Comparison of ENCODE assay signal across 8 cellular contexts in the genomic region with DNA sequence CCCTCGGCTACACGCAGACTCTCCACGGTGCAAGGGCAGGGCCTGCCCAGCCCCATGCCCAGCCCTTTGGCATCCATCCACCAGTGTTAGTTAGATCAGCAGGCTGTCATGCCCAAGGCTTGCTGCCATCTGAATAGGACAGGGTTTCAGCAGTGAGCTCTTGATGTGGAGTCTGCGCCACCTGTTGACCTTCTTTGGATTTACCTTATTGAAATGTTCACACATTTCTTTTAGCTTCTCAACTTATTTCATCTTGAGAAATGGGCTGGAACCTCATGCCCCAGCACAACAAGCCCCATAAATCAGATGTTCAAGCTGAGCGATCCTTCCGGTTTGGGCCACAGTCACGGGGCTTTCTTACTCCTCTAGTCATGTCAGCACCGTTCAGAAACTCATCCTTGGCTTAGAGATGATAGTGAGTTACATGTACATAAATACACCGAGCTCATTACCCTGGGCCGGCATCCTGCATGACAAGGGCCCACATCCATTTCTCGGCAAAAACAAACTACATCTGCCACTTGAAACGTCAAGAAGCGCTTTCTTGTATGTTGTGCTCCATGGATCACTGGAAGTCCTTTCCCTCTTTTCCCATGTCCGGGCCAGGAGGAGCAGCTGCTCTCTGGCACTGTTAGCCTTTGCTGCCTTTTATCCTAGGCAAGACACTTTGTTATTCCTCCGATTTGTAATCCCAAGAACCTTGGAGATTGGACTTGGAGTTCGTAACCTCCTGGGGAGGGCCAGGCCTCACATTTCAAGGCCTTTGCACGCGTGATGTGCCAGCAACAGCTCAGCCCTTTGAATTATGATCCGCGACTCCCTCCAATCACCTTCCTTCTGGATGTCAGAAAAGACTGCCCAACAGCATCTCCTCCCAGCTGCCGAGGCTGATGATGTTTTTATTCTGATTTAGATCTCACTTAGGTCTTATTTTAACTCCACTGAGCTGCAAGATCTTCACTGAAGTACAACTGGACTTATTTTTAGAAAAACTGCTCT.
DNase-seq lines count a peak whose midpoint lies in the region; ATAC-seq and TF ChIP-seq lines count a peak whose summit lies in the region.

No MANE protein-coding gene starts in this region.

- TF ChIP-seq RAD21 in SK-N-SH (IDR thresholded peaks at IDR 0.05; ENCODE audit: low read length), result peak; percentile 78

- H3K27me3 ChIP-seq in SK-N-SH (ENCODE audit: insufficient read depth), result no peaks in the 10 kb centered on the region

- H3K27me3 Mint-ChIP-seq in activated naive CD8-positive, alpha-beta T cell treated with anti-CD3 and anti-CD28 coated beads, Interleukin-2, amount 50 U/mL, for 24 hours, result no peaks in the 10 kb centered on the region

- H3K36me3 Mint-ChIP-seq in activated naive CD8-positive, alpha-beta T cell treated with anti-CD3 and anti-CD28 coated beads, Interleukin-2, amount 50 U/mL, for 24 hours (ENCODE audit: low read depth), result peaks cover 6% of the 10 kb centered on the region

- H3K9me3 Mint-ChIP-seq in activated naive CD8-positive, alpha-beta T cell treated with anti-CD3 and anti-CD28 coated beads, Interleukin-2, amount 50 U/mL, for 24 hours, result no peaks in the 10 kb centered on the region

- no peak for TF ChIP-seq EP300 in SK-N-SH (IDR thresholded peaks at IDR 0.05; ENCODE audit: borderline replicate concordance in 1 of 2, low read depth in 1 of 2, low read length in 1 of 2)

- CTCF ChIA-PET in SK-N-SH (lab: Yijun Ruan, JAX), result interaction anchor here (0.6 to 10.5 kb wide), 34 partner anchors 8 to 556 kb away, joined by 3 to 234 read pairs (median 3); a partner anchor contains a TSS

- TF ChIP-seq CTCF in LNCaP clone FGC (IDR thresholded peaks at IDR 0.05; ENCODE audit: control insufficient read depth, extremely low read depth, insufficient read depth), result peak; percentile 71
- TF ChIP-seq CTCF in SK-N-SH (IDR thresholded peaks at IDR 0.05), result peak; percentile 52
- no peak for TF ChIP-seq CTCF in omental fat pad (IDR thresholded peaks at IDR 0.05)

- DNase-seq in SIG-M5 treated with dmso at 0.1 percent for 504 hours (lab: John Stamatoyannopoulos, UW; ENCODE audit: unreplicated experiment), result peak; percentile 33
- DNase-seq in SIG-M5 (lab: John Stamatoyannopoulos, UW), result no peak
- DNase-seq in LNCaP clone FGC (ENCODE audit: low read depth), result peak; percentile 95
- peak; percentile 76 for DNase-seq in SK-N-SH
- peak; percentile 38 for DNase-seq in fibroblast of peridontal ligament (ENCODE audit: extremely low read depth)
- no peak for DNase-seq in omental fat pad (ENCODE audit: low spot score)
- no peak for DNase-seq in cortex of kidney (lab: John Stamatoyannopoulos, UW)
- no peak for DNase-seq in activated naive CD8-positive, alpha-beta T cell treated with anti-CD3 and anti-CD28 coated beads, Interleukin-2, amount 50 U/mL, for 24 hours

- no peaks in the 10 kb centered on the region for H3K9me3 ChIP-seq in SK-N-SH

- H3K9ac ChIP-seq in SK-N-SH, result no peak overlapping the region

- H3K4me3 Mint-ChIP-seq in activated naive CD8-positive, alpha-beta T cell treated with anti-CD3 and anti-CD28 coated beads, Interleukin-2, amount 50 U/mL, for 24 hours, result no peak overlapping the region

- peak; percentile 59 for ATAC-seq in omental fat pad (ENCODE audit: low FRiP score)
- ATAC-seq in activated naive CD8-positive, alpha-beta T cell treated with anti-CD3 and anti-CD28 coated beads, Interleukin-2, amount 50 U/mL, for 24 hours, result no peak

- H3K36me3 ChIP-seq in SK-N-SH (replicated peaks in 1 of 2; ENCODE audit: control insufficient read depth in 1 of 2, insufficient read depth in 2 of 2, low read length in 1 of 2), result no peaks in the 10 kb centered on the region

- H3K4me2 ChIP-seq in SK-N-SH, result no peak overlapping the region

- no peaks in the 10 kb centered on the region; a peak in 1 of 4 replicates for H3K4me1 ChIP-seq in SK-N-SH (ENCODE audit: control insufficient read depth in 1 of 2, insufficient read depth in 2 of 2, low read depth in 1 of 2, low read length in 1 of 2)

- no peaks in the 10 kb centered on the region for H3K79me2 ChIP-seq in SK-N-SH (ENCODE audit: insufficient read depth)

- WGBS in SK-N-SH (ENCODE audit: low lambda C conversion rate), result 81% methylated on average over 20 of the region's 21 CpGs

- H3K4me3 ChIP-seq in LNCaP clone FGC (ENCODE audit: low read depth, low read length), result no peak overlapping the region
- H3K4me3 ChIP-seq in SK-N-SH (ENCODE audit: low read depth in 2 of 2, low read length in 1 of 2), result no peak overlapping the region

- no peak overlapping the region for H3K27ac ChIP-seq in SK-N-SH (ENCODE audit: low read depth in 2 of 2, low read length in 1 of 2)

- no peak overlapping the region for H2AFZ ChIP-seq in SK-N-SH (ENCODE audit: low read depth)

- no peak overlapping the region for H3K27ac Mint-ChIP-seq in activated naive CD8-positive, alpha-beta T cell treated with anti-CD3 and anti-CD28 coated beads, Interleukin-2, amount 50 U/mL, for 24 hours

- H3F3A ChIP-seq in SK-N-SH (replicated peaks; ENCODE audit: insufficient read depth), result no peaks in the 10 kb centered on the region

- POLR2A ChIA-PET in SK-N-SH (lab: Yijun Ruan, JAX), result interaction anchor here (1.0 to 1.1 kb wide), 2 partner anchors 92 to 131 kb away, joined by 3 read pairs; a partner anchor contains a TSS

- no peaks in the 10 kb centered on the region for H4K20me1 ChIP-seq in SK-N-SH (ENCODE audit: insufficient read depth)

- no peaks in the 10 kb centered on the region for H3K9me2 ChIP-seq in SK-N-SH

- H3K4me1 Mint-ChIP-seq in activated naive CD8-positive, alpha-beta T cell treated with anti-CD3 and anti-CD28 coated beads, Interleukin-2, amount 50 U/mL, for 24 hours, result peaks cover 7% of the 10 kb centered on the region

TF ChIP-seq in SK-N-SH, 30 proteins besides CTCF, POLR2A, EP300 and RAD21:
- TF ChIP-seq RFX5 (IDR thresholded peaks at IDR 0.05; ENCODE audit: low read length) (no peak), SMC3 (IDR thresholded peaks at IDR 0.05; ENCODE audit: low read depth, low read length) (peak; percentile 63), MXI1 (IDR thresholded peaks at IDR 0.05; ENCODE audit: low read depth, low read length) (0 out of 2 replicates have a peak, but pooled peaks have one; percentile 39)

Comparison
In these comparisons a context has a peak if more than half of its experiments do, and no peak if none do; other contexts are left out.
1. DNase-seq: peak in SIG-M5 treated with dmso at 0.1 percent for 504 hours (single experiment), LNCaP clone FGC (single experiment), SK-N-SH (single experiment) and fibroblast of peridontal ligament (single experiment); none in SIG-M5 (single experiment), omental fat pad (single experiment), cortex of kidney (single experiment) and activated naive CD8-positive, alpha-beta T cell treated with anti-CD3 and anti-CD28 coated beads, Interleukin-2, amount 50 U/mL, for 24 hours (single experiment).
2. CTCF ChIP-seq: peak in LNCaP clone FGC (single experiment) and SK-N-SH (single experiment); none in omental fat pad (0 of 3).